ENCODE assay signal across 8 cellular contexts in the genomic region with DNA sequence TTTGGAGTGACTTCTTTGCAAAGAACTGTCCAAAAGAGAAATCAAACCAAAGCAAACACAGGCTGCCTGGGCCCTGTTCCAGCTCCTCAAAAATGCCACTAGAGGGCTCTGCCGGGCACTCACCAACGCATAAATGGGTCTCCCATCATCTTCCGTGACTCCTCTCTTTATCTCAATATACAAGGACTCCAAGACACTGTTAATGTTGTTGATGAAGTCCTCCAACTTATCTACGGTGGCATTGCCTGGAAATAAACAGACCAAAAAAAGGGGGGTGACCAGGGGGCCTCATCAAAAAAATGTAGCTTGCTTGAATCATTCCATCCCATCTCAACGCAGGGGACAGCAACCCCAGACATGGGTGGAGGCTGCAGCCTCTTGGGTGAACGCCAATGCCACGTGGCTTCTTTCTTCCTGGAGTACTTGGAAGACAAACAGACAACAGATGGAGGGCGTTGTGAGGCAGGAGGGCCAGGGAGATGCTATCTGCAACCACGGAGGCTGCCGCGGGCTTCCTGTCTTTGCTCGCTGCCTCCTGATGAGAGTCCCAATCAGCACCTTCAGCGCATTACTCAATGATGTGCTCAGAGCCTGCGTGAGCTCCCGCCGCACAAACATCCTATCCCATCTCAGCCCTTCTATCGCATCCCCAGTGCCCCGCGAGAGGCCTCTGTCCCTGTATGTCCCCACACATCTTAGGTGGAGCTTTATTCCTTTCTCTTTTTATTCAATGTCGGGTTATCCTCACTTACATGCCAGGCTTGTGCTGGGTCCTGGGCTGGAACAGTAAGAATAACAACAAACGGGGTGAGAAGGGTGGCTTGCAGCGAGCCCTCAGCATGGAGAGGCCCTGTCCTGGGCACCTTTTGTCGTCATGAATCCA. TPM values are rescaled to one million over a fixed set of nuclear protein-coding genes. Genes with fewer than 3 reads are reported as not detected.
DNase-seq lines count a peak whose midpoint lies in the region; ATAC-seq and TF ChIP-seq lines count a peak whose summit lies in the region.

No MANE protein-coding gene starts in this region.

- peak overlapping the region; percentile 17 for H3K18ac ChIP-seq in neuronal stem cell (ENCODE audit: low read length)

- H3K9me3 ChIP-seq in Caco-2 (no peaks in the 10 kb centered on the region), KOPT-K1 (ENCODE audit: insufficient read depth, low read length, poor library complexity, severe bottlenecking) (no peaks in the 10 kb centered on the region), neuronal stem cell (replicated peaks in 1 of 2; ENCODE audit: control insufficient read depth in 2 of 2, insufficient read depth in 1 of 2, low read depth in 1 of 2, low read length in 2 of 2) (no peaks in the 10 kb centered on the region), stomach smooth muscle (ENCODE audit: control insufficient read depth in 2 of 2, low read length in 2 of 2) (no peaks in the 10 kb centered on the region)

- H3K27ac ChIP-seq in KOPT-K1 (ENCODE audit: low read depth, low read length, poor library complexity, severe bottlenecking) (peak overlapping the region; percentile 98), neuronal stem cell (replicated peaks; ENCODE audit: low read length) (no peak overlapping the region), stomach smooth muscle (ENCODE audit: low read length) (peak overlapping the region; percentile 66)

- H3K27me3 Mint-ChIP-seq in Caco-2 (ENCODE audit: insufficient read depth, unreplicated experiment), result no peaks in the 10 kb centered on the region

- H3K27me3 ChIP-seq in Caco-2 (replicated peaks; ENCODE audit: control insufficient read depth, insufficient read depth, low read length) (no peaks in the 10 kb centered on the region), neuronal stem cell (ENCODE audit: control insufficient read depth in 3 of 3, insufficient read depth in 3 of 3, low read depth in 1 of 3, low read length in 3 of 3) (no peaks in the 10 kb centered on the region), stomach smooth muscle (ENCODE audit: control insufficient read depth in 1 of 2, insufficient read depth in 2 of 2, low read length in 2 of 2) (no peaks in the 10 kb centered on the region)

- H3K9me3 Mint-ChIP-seq in Caco-2 (ENCODE audit: unreplicated experiment), result no peaks in the 10 kb centered on the region

- no peak overlapping the region for H2BK12ac ChIP-seq in neuronal stem cell (ENCODE audit: low read length)

- no peak overlapping the region for H4K8ac ChIP-seq in neuronal stem cell (ENCODE audit: low read depth, low read length)

- H3K14ac ChIP-seq in neuronal stem cell (ENCODE audit: low read length), result no peak overlapping the region

- no peak overlapping the region for H3K27ac Mint-ChIP-seq in Caco-2 (ENCODE audit: unreplicated experiment)

- peak; percentile 68 to 89 for TF ChIP-seq CTCF in Caco-2 (IDR thresholded peaks at IDR 0.05; ENCODE audit: insufficient read depth in 1 of 2, low read depth in 1 of 2, low read length in 1 of 2, severe bottlenecking in 1 of 2, unreplicated experiment in 1 of 2)
- TF ChIP-seq CTCF in fibroblast of the aortic adventitia (IDR thresholded peaks at IDR 0.05; ENCODE audit: insufficient read depth, low read length), result peak; percentile 87

- H3K36me3 ChIP-seq in Caco-2 (ENCODE audit: control insufficient read depth, insufficient read depth, low read length), result peaks cover 1% of the 10 kb centered on the region; the same call in 1 of the 2 replicates
- peaks cover 12% of the 10 kb centered on the region; the same call in 1 of the 2 replicates for H3K36me3 ChIP-seq in KOPT-K1 (ENCODE audit: insufficient read depth, low read length)
- H3K36me3 ChIP-seq in neuronal stem cell (replicated peaks in 1 of 2; ENCODE audit: control insufficient read depth in 2 of 2, insufficient read depth in 2 of 2, low read length in 2 of 2), result peaks cover 6 to 42% of the 10 kb centered on the region in 2 donors
- peaks cover 9 to 17% of the 10 kb centered on the region in 2 donors for H3K36me3 ChIP-seq in stomach smooth muscle (ENCODE audit: control insufficient read depth in 2 of 2, insufficient read depth in 2 of 2, low read length in 2 of 2)

- ATAC-seq in HG03457 (IDR thresholded peaks at IDR 0.05; ENCODE audit: unreplicated experiment), result no peak

- H2BK5ac ChIP-seq in neuronal stem cell (ENCODE audit: low read length), result no peak overlapping the region

- H2AFZ ChIP-seq in neuronal stem cell (ENCODE audit: low read length), result no peak overlapping the region

- H3K4me3 ChIP-seq in Caco-2 (ENCODE audit: low read depth, low read length) (no peak overlapping the region), fibroblast of the aortic adventitia (ENCODE audit: low read depth, low read length) (no peak overlapping the region), neuronal stem cell (ENCODE audit: low read length in 2 of 2) (no peak overlapping the region), stomach smooth muscle (ENCODE audit: low read length in 2 of 2) (peak overlapping the region; percentile 29 to 58)

- H3K23ac ChIP-seq in neuronal stem cell (ENCODE audit: low read depth, low read length, poor library complexity), result no peak overlapping the region

- no peak overlapping the region for H3K4me3 Mint-ChIP-seq in Caco-2 (ENCODE audit: unreplicated experiment)

- no CpG with 5 or more reads among the region's 23 CpGs for WGBS in neuronal stem cell (ENCODE audit: extremely low coverage in 2 of 2, insufficient read length in 2 of 2, insufficient replicate concordance in 1 of 2), 2 donors

- H2BK120ac ChIP-seq in neuronal stem cell (ENCODE audit: low read depth, low read length), result no peak overlapping the region

- intact Hi-C loops in Caco-2 (cut with micrococcal nuclease; ENCODE audit: unreplicated experiment), result loop anchor here (1.0 to 10.0 kb wide), 5 partner anchors 80 to 230 kb away; a partner anchor contains a TSS

- H3K4me1 ChIP-seq in Caco-2 (no peaks in the 10 kb centered on the region), neuronal stem cell (ENCODE audit: control insufficient read depth in 2 of 2, insufficient read depth in 1 of 2, low read depth in 1 of 2, low read length in 2 of 2) (peaks cover 12 to 18% of the 10 kb centered on the region in 2 donors), stomach smooth muscle (ENCODE audit: control insufficient read depth, insufficient read depth, low read length) (peaks cover 33% of the 10 kb centered on the region)

- H3K9ac ChIP-seq in neuronal stem cell (ENCODE audit: low read depth, low read length, poor library complexity) (no peak overlapping the region), stomach smooth muscle (ENCODE audit: low read length in 2 of 2) (peak overlapping the region; percentile 7 to 42)

- H3K4me2 ChIP-seq in neuronal stem cell (ENCODE audit: insufficient read depth, low read length, poor library complexity, severe bottlenecking), result no peak overlapping the region

- H3K36me3 Mint-ChIP-seq in Caco-2 (ENCODE audit: insufficient read depth, unreplicated experiment), result no peaks in the 10 kb centered on the region

- H2BK15ac ChIP-seq in neuronal stem cell (ENCODE audit: low read length), result peak overlapping the region; percentile 50

- H2AK5ac ChIP-seq in neuronal stem cell (ENCODE audit: low read depth, low read length), result peak overlapping the region; percentile 57

- H3K4me1 Mint-ChIP-seq in Caco-2 (ENCODE audit: low read depth, unreplicated experiment), result peaks cover 9% of the 10 kb centered on the region

- peaks cover 1% of the 10 kb centered on the region for H3K79me1 ChIP-seq in neuronal stem cell (ENCODE audit: low read depth, low read length)

- no peak overlapping the region for H3K4ac ChIP-seq in neuronal stem cell (ENCODE audit: low read length)

- DNase-seq in Caco-2 (peak in 1 of 2 experiments; percentile 50), SHP77 (lab: John Stamatoyannopoulos, UW) (peak; percentile 88 to 90), fibroblast of the aortic adventitia (ENCODE audit: low read depth) (peak; percentile 93), neuronal stem cell (ENCODE audit: low spot score) (no peak)
- DNase-seq in activated effector memory CD4-positive, alpha-beta T cell treated with anti-CD3 and anti-CD28 coated beads, Interleukin-2, amount 50 U/mL, for 16 hours, result peak; percentile 93

- POLR2A ChIA-PET in Caco-2 (lab: Charles Lee), result no interaction called here

- no TSS peak for BruUV-seq in Caco-2 (replicated peaks; lab: Mats Ljungman, UMichigan)

- no peak overlapping the region for H4K91ac ChIP-seq in neuronal stem cell (ENCODE audit: low read depth, low read length, poor library complexity)

- CTCF ChIA-PET in Caco-2 (lab: Charles Lee), result interaction anchor here (0.6 to 3.5 kb wide), 11 partner anchors 10 to 315 kb away, joined by 3 to 22 read pairs (median 4); a partner anchor contains a TSS

RNA-seq across cellular contexts. Expression of a gene that starts 32.0 kb away (rescaled TPM):
- 7.0 and 11.1 TPM in 2 replicates for total RNA-seq in Caco-2 (2022)
- 3.3 TPM in 2 replicates for total RNA-seq in fibroblast of the aortic adventitia (ENCODE audit: low replicate concordance)
- polyA plus RNA-seq in neuronal stem cell (2013, experiment 1 of 2), result 5.1 TPM
- polyA plus RNA-seq in neuronal stem cell (2013, experiment 2 of 2), result 4.5 TPM

RNA-seq across cellular contexts. Expression of a gene that starts 33.3 kb away (rescaled TPM):
- 33.4 and 37.0 TPM in 2 replicates for total RNA-seq in Caco-2 (2022)
- 97.7 and 113 TPM in 2 replicates for total RNA-seq in fibroblast of the aortic adventitia (ENCODE audit: low replicate concordance)
- 54.4 TPM for polyA plus RNA-seq in neuronal stem cell (2013, experiment 1 of 2)
- polyA plus RNA-seq in neuronal stem cell (2013, experiment 2 of 2), result 52.8 TPM

Comparison
In these comparisons a context has a peak if more than half of its experiments do, and no peak if none do; other contexts are left out.
1. H3K4me3 ChIP-seq: peak in stomach smooth muscle (2 of 2); none in Caco-2 (single experiment), fibroblast of the aortic adventitia (single experiment) and neuronal stem cell (0 of 2).